Comparison of ENCODE assay signal across 29 cellular contexts in genomic region chr13:105979131-105979530, GRCh38.
DNase-seq lines count a peak whose midpoint lies in the region; ATAC-seq, FAIRE-seq and TF ChIP-seq lines count a peak whose summit lies in the region.
"Had no signal": no experiment of that assay in that cellular context is flagged by ENCODE, and none has a peak within 500 bp of the region (broad histone marks: within the 10 kb centered on the region; RNA-seq: fewer than 3 reads in every experiment).

No MANE protein-coding gene starts in this region.

- no peak for ATAC-seq in HG03565 (IDR thresholded peaks at IDR 0.05; ENCODE audit: unreplicated experiment)
- ATAC-seq: activated CD8-positive, alpha-beta memory T cell treated with anti-CD3 and anti-CD28 coated beads, Interleukin-2, amount 10 ng/mL, durations not matched to agents 7 days and 5 days; activated T-cell treated with anti-CD3 and anti-CD28 coated beads, Interleukin-2, amount 50 U/mL, for 4 hours; CD8-positive, alpha-beta T cell; left lobe of liver had no signal

- H3K4me1 ChIP-seq in colonic mucosa (no peaks in the 10 kb centered on the region), small intestine (ENCODE audit: control insufficient read depth in 2 of 2, insufficient read depth in 1 of 2, low read depth in 1 of 2, low read length in 1 of 2) (no peaks in the 10 kb centered on the region)
- H3K4me1 ChIP-seq: prostate gland, upper lobe of left lung had no signal

- H3K27ac ChIP-seq in colonic mucosa (peak overlapping the region; percentile 12), small intestine (ENCODE audit: low read depth in 1 of 2, low read length in 1 of 2) (no peak overlapping the region)
- H3K27ac ChIP-seq: HL-60, prostate gland, SJCRH30, upper lobe of left lung had no signal

- no peak for TF ChIP-seq CTCF in colonic mucosa (IDR thresholded peaks at IDR 0.05)

- H3K4me3 ChIP-seq in colonic mucosa, result no peak overlapping the region
- H3K4me3 ChIP-seq in small intestine (ENCODE audit: low read depth in 1 of 2, low read length in 2 of 2), result no peak overlapping the region
- H3K4me3 ChIP-seq: prostate gland, SJCRH30, upper lobe of left lung had no signal

- intact Hi-C loops in colonic mucosa (cut with DNase I), result no loop called here

- FAIRE-seq in small intestine (lab: Jason Lieb, UNC), result no peak
- FAIRE-seq: astrocyte, frontal cortex, GM19239, RCC 7860 had no signal

- H3K9ac ChIP-seq in colonic mucosa (ENCODE audit: low read depth in 2 of 2, low read length in 2 of 2), result peak overlapping the region in 1 of 2 donors; percentile 57

- H3K36me3 ChIP-seq in colonic mucosa (no peaks in the 10 kb centered on the region), small intestine (ENCODE audit: control insufficient read depth in 2 of 2, insufficient read depth in 2 of 2, low read length in 2 of 2) (no peaks in the 10 kb centered on the region)
- H3K36me3 ChIP-seq: BE2C, prostate gland, SJCRH30, upper lobe of left lung had no signal

- no peaks in the 10 kb centered on the region for H3K9me3 ChIP-seq in colonic mucosa
- H3K9me3 ChIP-seq in small intestine (ENCODE audit: control insufficient read depth, low read depth), result no peaks in the 10 kb centered on the region
- H3K9me3 ChIP-seq: BE2C, prostate gland, SJCRH30, upper lobe of left lung had no signal

- 64 to 71% (median 65%) methylated on average over 3 of the region's 3 CpGs for WGBS in small intestine, 3 donors

- DNase-seq in NCI-H69 (lab: John Stamatoyannopoulos, UW) (peak; percentile 78), colonic mucosa (no peak), left kidney (ENCODE audit: low read depth, low spot score) (peak; percentile 11), small intestine (peak; percentile 3), cerebellar nuclear complex (lab: John Stamatoyannopoulos, UW) (no peak), cerebellum (ENCODE audit: low spot score) (no peak), NCI-H146 treated with DMSO at 0.1 percent for 48 hours (lab: John Stamatoyannopoulos, UW; ENCODE audit: unreplicated experiment) (no peak)
- DNase-seq: activated B cell treated with CpG ODN at 0.5 μM for 24 hours; activated CD4-positive, alpha-beta T cell treated with anti-CD3 and anti-CD28 coated beads, Interleukin-2, amount 50 U/mL, for 1 hour; activated CD8-positive, alpha-beta memory T cell treated with anti-CD3 and anti-CD28 coated beads, Interleukin-2, amount 10 ng/mL, durations not matched to agents 7 days and 5 days; activated T-cell treated with anti-CD3 and anti-CD28 coated beads, Interleukin-2, amount 50 U/mL, for 4 hours; BE2C; CD8-positive, alpha-beta T cell; central memory CD4-positive, alpha-beta T cell; dermis blood vessel endothelial cell; endodermal cell; NCI-H2029; NCI-H526; T1000; upper lobe of left lung had no signal

- H3K27me3 ChIP-seq in colonic mucosa (no peaks in the 10 kb centered on the region), small intestine (ENCODE audit: control insufficient read depth in 2 of 2, insufficient read depth in 2 of 2, low read length in 2 of 2) (no peaks in the 10 kb centered on the region)
- H3K27me3 ChIP-seq: BE2C, SJCRH30, upper lobe of left lung had no signal

Comparison
In these comparisons a context has a peak if more than half of its experiments do, and no peak if none do; other contexts are left out.
1. DNase-seq: peak in NCI-H69 (single experiment), left kidney (single experiment) and small intestine (single experiment); none in colonic mucosa (single experiment), cerebellar nuclear complex (0 of 2), cerebellum (single experiment) and NCI-H146 treated with DMSO at 0.1 percent for 48 hours (single experiment).